In genomic region chr13:60583196-60583908, GRCh38 we compare ENCODE assay signal across 1 cellular context.
TF ChIP-seq lines count a peak whose summit lies in the region.

No MANE protein-coding gene starts in this region.

TF ChIP-seq in K562, 482 proteins besides CTCF, POLR2A, EP300 and RAD21 (continued from another document and continues in another):
- TF ChIP-seq TSHZ1 (CRISPR knock-in tag; IDR thresholded peaks at IDR 0.05) (no peak), RBM25 (IDR thresholded peaks at IDR 0.05; ENCODE audit: low read depth, low read length, severe bottlenecking) (no peak), TEAD2 (tag; IDR thresholded peaks at IDR 0.05) (no peak), CHD7 (IDR thresholded peaks at IDR 0.05; ENCODE audit: low read depth, low read length) (no peak), VEZF1 (CRISPR knock-in tag; IDR thresholded peaks at IDR 0.05) (no peak), KDM1A (IDR thresholded peaks at IDR 0.05) (no peak), ZNF586 (CRISPR knock-in tag; conservative IDR thresholded peaks at IDR 0.05) (no peak), USF1 (CRISPR knock-in tag; IDR thresholded peaks at IDR 0.05) (peak; percentile 56), USF2 (CRISPR knock-in tag; IDR thresholded peaks at IDR 0.05) (peak; percentile 35; the same call in 1 of the 2 replicates), ZNF165 (CRISPR knock-in tag; IDR thresholded peaks at IDR 0.05; ENCODE audit: borderline replicate concordance) (no peak), PHTF2 (CRISPR knock-in tag; IDR thresholded peaks at IDR 0.05) (no peak), CEBPG (CRISPR knock-in tag; IDR thresholded peaks at IDR 0.05) (no peak), CEBPG (tag; conservative IDR thresholded peaks at IDR 0.05 in 1 of 2, IDR thresholded peaks at IDR 0.05 in 1 of 2) (peak in 1 of 2 experiments; percentile 69; a peak in 2 of 4 replicates), ZNF318 (IDR thresholded peaks at IDR 0.05; ENCODE audit: borderline replicate concordance in 1 of 2, low read depth in 1 of 2) (no peak), ARID3A (IDR thresholded peaks at IDR 0.05; ENCODE audit: borderline replicate concordance, low read depth, low read length) (no peak), HMG20B (CRISPR knock-in tag; IDR thresholded peaks at IDR 0.05) (no peak), NFE2 (IDR thresholded peaks at IDR 0.05; ENCODE audit: low read depth) (peak; percentile 66), LCOR (CRISPR knock-in tag; IDR thresholded peaks at IDR 0.05) (0 out of 2 replicates have a peak, but pooled peaks have one; percentile 38), TARDBP (IDR thresholded peaks at IDR 0.05) (no peak), MYC (IDR thresholded peaks at IDR 0.05; ENCODE audit: low read depth, low read length) (no peak), MYC (CRISPR knock-in tag; IDR thresholded peaks at IDR 0.05; ENCODE audit: borderline replicate concordance, low read depth) (no peak), MAFG (tag; conservative IDR thresholded peaks at IDR 0.05) (peak; percentile 74)
